In genomic region chr4:102586644-102587021, GRCh38 we compare ENCODE assay signal across 10 cellular contexts.
A peak's percentile ranks its signal among the peaks of the same experiment; 100 is the strongest.
DNase-seq lines count a peak whose midpoint lies in the region; ATAC-seq and TF ChIP-seq lines count a peak whose summit lies in the region.
"Had no signal": no experiment of that assay in that cellular context is flagged by ENCODE, and none has a peak within 500 bp of the region (broad histone marks: within the 10 kb centered on the region; RNA-seq: fewer than 3 reads in every experiment).

No MANE protein-coding gene starts in this region.

- DNase-seq in activated CD4-positive, CD25-positive, alpha-beta regulatory T cell treated with anti-CD3 and anti-CD28 coated beads, Interleukin-2, amount 50 U/mL, for 72 hours: no peak
- no peak for DNase-seq in activated T-cell treated with anti-CD3 and anti-CD28 coated beads, Interleukin-2, amount 50 U/mL, for 24 hours
- DNase-seq in suprapubic skin (ENCODE audit: low spot score in 2 of 2) (no peak), colonic mucosa (no peak), HuH-7 (ENCODE audit: low spot score) (no peak)
- DNase-seq: 8988T, HCEC 1CT had no signal

- no peak for TF ChIP-seq CTCF in suprapubic skin (IDR thresholded peaks at IDR 0.05)
- no peak for TF ChIP-seq CTCF in colonic mucosa (IDR thresholded peaks at IDR 0.05)

- H3K27ac ChIP-seq in suprapubic skin: no peak overlapping the region
- H3K27ac ChIP-seq in colonic mucosa: no peak overlapping the region

- no peaks in the 10 kb centered on the region for H3K4me1 ChIP-seq in suprapubic skin
- H3K4me1 ChIP-seq in colonic mucosa: no peaks in the 10 kb centered on the region

- H3K4me3 Mint-ChIP-seq in activated T-cell treated with anti-CD3 and anti-CD28 coated beads, Interleukin-2, amount 50 U/mL, for 24 hours: peak overlapping the region; percentile 9
- no peak overlapping the region for H3K4me3 Mint-ChIP-seq in stimulated activated memory B cell treated with anti-CD40 and anti-IgM and Interleukin-4, amounts not matched to agents 10 μg/mL and 1 μg/mL and 100 μg/mL, for 72 hours

- no peaks in the 10 kb centered on the region for H3K9me3 Mint-ChIP-seq in activated T-cell treated with anti-CD3 and anti-CD28 coated beads, Interleukin-2, amount 50 U/mL, for 24 hours
- H3K9me3 Mint-ChIP-seq in stimulated activated memory B cell treated with anti-CD40 and anti-IgM and Interleukin-4, amounts not matched to agents 10 μg/mL and 1 μg/mL and 100 μg/mL, for 72 hours: no peaks in the 10 kb centered on the region

- H3K4me3 ChIP-seq in suprapubic skin (no peak overlapping the region), colonic mucosa (no peak overlapping the region)

- H3K27ac Mint-ChIP-seq in activated T-cell treated with anti-CD3 and anti-CD28 coated beads, Interleukin-2, amount 50 U/mL, for 24 hours: peak overlapping the region; percentile 93
- peak overlapping the region; percentile 70 for H3K27ac Mint-ChIP-seq in stimulated activated memory B cell treated with anti-CD40 and anti-IgM and Interleukin-4, amounts not matched to agents 10 μg/mL and 1 μg/mL and 100 μg/mL, for 72 hours

- TF ChIP-seq EP300 in suprapubic skin (IDR thresholded peaks at IDR 0.05): no peak

- peak; percentile 37 to 48 for ATAC-seq in activated CD4-positive, CD25-positive, alpha-beta regulatory T cell treated with anti-CD3 and anti-CD28 coated beads, Interleukin-2, amount 50 U/mL, for 24 hours
- ATAC-seq in HG03097 (IDR thresholded peaks at IDR 0.05; ENCODE audit: low FRiP score, unreplicated experiment): peak; percentile 33
- peak; percentile 70 for ATAC-seq in stimulated activated memory B cell treated with anti-CD40 and anti-IgM and Interleukin-4, amounts not matched to agents 10 μg/mL and 1 μg/mL and 100 μg/mL, for 72 hours

- no peaks in the 10 kb centered on the region for H3K27me3 ChIP-seq in suprapubic skin
- H3K27me3 ChIP-seq in colonic mucosa: no peaks in the 10 kb centered on the region

- WGBS in suprapubic skin: 83% methylated on average over 4 of the region's 4 CpGs

- no peaks in the 10 kb centered on the region for H3K9me3 ChIP-seq in suprapubic skin
- no peaks in the 10 kb centered on the region for H3K9me3 ChIP-seq in colonic mucosa

- H3K9ac ChIP-seq in colonic mucosa (ENCODE audit: low read depth in 2 of 2, low read length in 2 of 2): no peak overlapping the region

- peaks cover 100% of the 10 kb centered on the region for H3K36me3 Mint-ChIP-seq in activated T-cell treated with anti-CD3 and anti-CD28 coated beads, Interleukin-2, amount 50 U/mL, for 24 hours (ENCODE audit: low read depth)
- peaks cover 82% of the 10 kb centered on the region for H3K36me3 Mint-ChIP-seq in stimulated activated memory B cell treated with anti-CD40 and anti-IgM and Interleukin-4, amounts not matched to agents 10 μg/mL and 1 μg/mL and 100 μg/mL, for 72 hours

- intact Hi-C loops in colonic mucosa (cut with DNase I): no loop called here

- H3K27me3 Mint-ChIP-seq in activated T-cell treated with anti-CD3 and anti-CD28 coated beads, Interleukin-2, amount 50 U/mL, for 24 hours: no peaks in the 10 kb centered on the region
- H3K27me3 Mint-ChIP-seq in stimulated activated memory B cell treated with anti-CD40 and anti-IgM and Interleukin-4, amounts not matched to agents 10 μg/mL and 1 μg/mL and 100 μg/mL, for 72 hours: no peaks in the 10 kb centered on the region

- H3K36me3 ChIP-seq in suprapubic skin: peaks cover 75% of the 10 kb centered on the region
- H3K36me3 ChIP-seq in colonic mucosa: no peaks in the 10 kb centered on the region

- H3K4me1 Mint-ChIP-seq in activated T-cell treated with anti-CD3 and anti-CD28 coated beads, Interleukin-2, amount 50 U/mL, for 24 hours (ENCODE audit: low read depth): peaks cover 88% of the 10 kb centered on the region
- H3K4me1 Mint-ChIP-seq in stimulated activated memory B cell treated with anti-CD40 and anti-IgM and Interleukin-4, amounts not matched to agents 10 μg/mL and 1 μg/mL and 100 μg/mL, for 72 hours: peaks cover 40% of the 10 kb centered on the region

- no peak for TF ChIP-seq POLR2A in suprapubic skin (IDR thresholded peaks at IDR 0.05)
